Comparison of ENCODE assay signal across 32 cellular contexts in genomic region chr18:78610179-78610578, GRCh38.
"Had no signal": no experiment of that assay in that cellular context is flagged by ENCODE, and none has a peak within 500 bp of the region (broad histone marks: within the 10 kb centered on the region; RNA-seq: fewer than 3 reads in every experiment).

No MANE protein-coding gene starts in this region.

- H3K4me1 Mint-ChIP-seq: activated CD4-positive, alpha-beta memory T cell treated with anti-CD3 and anti-CD28 coated beads, Interleukin-2, amount 10 ng/mL, durations not matched to agents 7 days and 5 days; activated CD4-positive, alpha-beta T cell treated with anti-CD3 and anti-CD28 coated beads, Interleukin-2, amount 10 ng/mL, durations not matched to agents 7 days and 5 days; activated T-helper 17 cell treated with anti-CD3 and anti-CD28 coated beads, Interleukin-2, amount 50 U/mL, for 72 hours; central memory CD8-positive, alpha-beta T cell; WTC11 had no signal

- H3K4me3 Mint-ChIP-seq: activated CD4-positive, alpha-beta memory T cell treated with anti-CD3 and anti-CD28 coated beads, Interleukin-2, amount 10 ng/mL, durations not matched to agents 7 days and 5 days; activated CD4-positive, alpha-beta T cell treated with anti-CD3 and anti-CD28 coated beads, Interleukin-2, amount 10 ng/mL, durations not matched to agents 7 days and 5 days; activated naive CD8-positive, alpha-beta T cell; activated T-cell treated with anti-CD3 and anti-CD28 coated beads, Interleukin-2, amount 50 U/mL, for 24 hours; activated T-helper 17 cell treated with anti-CD3 and anti-CD28 coated beads, Interleukin-2, amount 50 U/mL, for 72 hours; central memory CD8-positive, alpha-beta T cell; effector memory CD8-positive, alpha-beta T cell; WTC11 had no signal

- DNase-seq: activated CD4-positive, alpha-beta memory T cell treated with anti-CD3 and anti-CD28 coated beads, Interleukin-2, amount 10 ng/mL, durations not matched to agents 7 days and 5 days; activated CD4-positive, alpha-beta T cell treated with anti-CD3 and anti-CD28 coated beads for 1 hour; activated CD4-positive, alpha-beta T cell treated with anti-CD3 and anti-CD28 coated beads for 4 hours; activated CD4-positive, alpha-beta T cell treated with anti-CD3 and anti-CD28 coated beads, Interleukin-2, amount 10 ng/mL, durations not matched to agents 7 days and 5 days; activated CD4-positive, alpha-beta T cell treated with anti-CD3 and anti-CD28 coated beads, Interleukin-2, amount 50 U/mL, for 4 hours; activated CD8-positive, alpha-beta memory T cell treated with anti-CD3 and anti-CD28 coated beads, Interleukin-2, amount 50 U/mL, for 48 hours; activated effector memory CD4-positive, alpha-beta T cell treated with Interleukin-2 at 50 U/mL for 16 hours; activated gamma-delta T cell treated with Interleukin-2 at 50 U/mL for 16 hours; activated naive CD4-positive, alpha-beta T cell treated with anti-CD3 and anti-CD28 coated beads, Interleukin-2, amount 50 U/mL, for 16 hours; activated naive CD4-positive, alpha-beta T cell treated with Interleukin-2 at 50 U/mL for 16 hours; activated T-cell treated with anti-CD3 and anti-CD28 coated beads for 4 hours; activated T-cell treated with anti-CD3 and anti-CD28 coated beads, Interleukin-2, amount 50 U/mL, for 24 hours; amniotic stem cell; anterior cingulate cortex; brain microvascular endothelial cell; cortex of kidney; dermis blood vessel endothelial cell; effector CD4-positive, alpha-beta T cell; effector memory CD8-positive, alpha-beta T cell; foreskin fibroblast; T-helper 2 cell had no signal

- FAIRE-seq: astrocyte, bronchial epithelial cell, colon, endometrium, endothelial cell of umbilical vein, frontal cortex had no signal

- H3K27ac Mint-ChIP-seq: activated CD4-positive, alpha-beta memory T cell treated with anti-CD3 and anti-CD28 coated beads, Interleukin-2, amount 10 ng/mL, durations not matched to agents 7 days and 5 days; activated CD4-positive, alpha-beta T cell treated with anti-CD3 and anti-CD28 coated beads, Interleukin-2, amount 10 ng/mL, durations not matched to agents 7 days and 5 days; activated naive CD8-positive, alpha-beta T cell; activated T-cell treated with anti-CD3 and anti-CD28 coated beads, Interleukin-2, amount 50 U/mL, for 24 hours; activated T-helper 17 cell treated with anti-CD3 and anti-CD28 coated beads, Interleukin-2, amount 50 U/mL, for 72 hours; effector memory CD8-positive, alpha-beta T cell; WTC11 had no signal

- H3K27me3 Mint-ChIP-seq: activated CD4-positive, alpha-beta memory T cell treated with anti-CD3 and anti-CD28 coated beads, Interleukin-2, amount 10 ng/mL, durations not matched to agents 7 days and 5 days; activated CD4-positive, alpha-beta T cell treated with anti-CD3 and anti-CD28 coated beads, Interleukin-2, amount 10 ng/mL, durations not matched to agents 7 days and 5 days; activated naive CD8-positive, alpha-beta T cell; central memory CD8-positive, alpha-beta T cell had no signal

- ATAC-seq: activated T-helper 17 cell treated with anti-CD3 and anti-CD28 coated beads, Interleukin-2, amount 50 U/mL, for 72 hours; effector memory CD8-positive, alpha-beta T cell; WTC11 had no signal

- H3K27me3 ChIP-seq: brain microvascular endothelial cell had no signal

- H3K27ac ChIP-seq: brain microvascular endothelial cell, epithelial cell of prostate had no signal

- H3K36me3 ChIP-seq: brain microvascular endothelial cell had no signal

- H3K36me3 Mint-ChIP-seq: activated naive CD8-positive, alpha-beta T cell had no signal
